14 cellular contexts compared by ENCODE assay signal in the genomic region with DNA sequence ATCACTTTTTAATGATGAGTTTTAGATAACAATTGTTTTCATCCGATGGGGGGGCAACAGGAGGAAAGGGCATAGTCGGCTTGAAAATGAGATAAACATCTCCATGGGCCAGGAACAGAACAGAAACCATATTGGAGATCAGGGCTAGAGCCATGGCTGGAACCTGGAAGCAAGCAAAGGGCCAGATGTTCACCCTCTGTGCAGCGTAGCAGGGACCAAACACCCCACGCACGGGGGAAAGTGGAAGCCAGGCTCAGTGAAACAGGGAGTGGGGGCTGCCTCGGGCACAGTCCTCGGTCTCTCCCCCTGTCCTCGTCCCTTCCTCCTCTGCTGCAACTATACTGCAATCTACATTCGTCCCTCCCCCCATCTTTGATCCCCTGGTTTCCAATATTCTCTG.
DNase-seq lines count a peak whose midpoint lies in the region; ATAC-seq and TF ChIP-seq lines count a peak whose summit lies in the region.
"Had no signal": no experiment of that assay in that cellular context is flagged by ENCODE, and none has a peak within 500 bp of the region (broad histone marks: within the 10 kb centered on the region; RNA-seq: fewer than 3 reads in every experiment).

No MANE protein-coding gene starts in this region.

- H3K9me3 ChIP-seq in heart left ventricle: no peaks in the 10 kb centered on the region
- H3K9me3 ChIP-seq in mesenchymal stem cell (ENCODE audit: control insufficient read depth, low read length): no peaks in the 10 kb centered on the region
- no peaks in the 10 kb centered on the region for H3K9me3 ChIP-seq in upper lobe of right lung
- H3K9me3 ChIP-seq: adrenal gland had no signal

- H3K14ac ChIP-seq in mesenchymal stem cell (ENCODE audit: low read length in 2 of 2): no peak overlapping the region

- no peak for TF ChIP-seq POLR2A in heart left ventricle (IDR thresholded peaks at IDR 0.05)

- peaks cover 3% of the 10 kb centered on the region for H3K79me1 ChIP-seq in mesenchymal stem cell (replicated peaks; ENCODE audit: low read length, poor library complexity, severe bottlenecking)

- no peak overlapping the region for H2BK15ac ChIP-seq in mesenchymal stem cell (ENCODE audit: low read depth, poor library complexity, severe bottlenecking)

- H4K8ac ChIP-seq in mesenchymal stem cell (ENCODE audit: low read length): no peak overlapping the region

- peaks cover 5 to 84% (median 57%) of the 10 kb centered on the region in 12 donors for H3K4me1 ChIP-seq in heart left ventricle
- peaks cover 18% of the 10 kb centered on the region for H3K4me1 ChIP-seq in mesenchymal stem cell (ENCODE audit: control insufficient read depth, insufficient read depth, low read depth, low read length)
- peaks cover 65% of the 10 kb centered on the region for H3K4me1 ChIP-seq in upper lobe of right lung

- peak overlapping the region in 1 of 2 experiments; percentile 71 for H3K18ac ChIP-seq in mesenchymal stem cell (ENCODE audit: low read depth in 1 of 2, low read length in 2 of 2)

- peak overlapping the region; percentile 20 for H3K27ac Mint-ChIP-seq in activated naive CD8-positive, alpha-beta T cell treated with anti-CD3 and anti-CD28 coated beads, Interleukin-2, amount 50 U/mL, for 24 hours

- H3K36me3 ChIP-seq in heart left ventricle: no peaks in the 10 kb centered on the region
- peaks cover 0 to 6% of the 10 kb centered on the region in 2 experiments for H3K36me3 ChIP-seq in mesenchymal stem cell (ENCODE audit: control insufficient read depth in 1 of 2, insufficient read depth in 2 of 2, low read depth in 1 of 2, low read length in 2 of 2)
- H3K36me3 ChIP-seq in upper lobe of right lung: no peaks in the 10 kb centered on the region
- H3K36me3 ChIP-seq: adrenal gland had no signal

- ATAC-seq in heart left ventricle (peak in 1 of 4 donors; percentile 13), Right ventricle myocardium inferior (no peak), upper lobe of right lung (no peak)
- ATAC-seq in activated naive CD8-positive, alpha-beta T cell treated with anti-CD3 and anti-CD28 coated beads, Interleukin-2, amount 50 U/mL, for 24 hours: no peak

- intact Hi-C loops in heart left ventricle (cut with DNase I): no loop called here
- intact Hi-C loops in Right ventricle myocardium inferior (cut with DNase I): no loop called here
- intact Hi-C loops in upper lobe of right lung (cut with DNase I): no loop called here

- no peaks in the 10 kb centered on the region for H3K27me3 Mint-ChIP-seq in activated naive CD8-positive, alpha-beta T cell treated with anti-CD3 and anti-CD28 coated beads, Interleukin-2, amount 50 U/mL, for 24 hours

- H3K23ac ChIP-seq in mesenchymal stem cell (ENCODE audit: low read length in 2 of 2): no peak overlapping the region

- H2BK5ac ChIP-seq in mesenchymal stem cell (ENCODE audit: low read depth, low read length, poor library complexity, severe bottlenecking): no peak overlapping the region

- H3K27me3 ChIP-seq in heart left ventricle (no peaks in the 10 kb centered on the region), mesenchymal stem cell (ENCODE audit: control insufficient read depth in 1 of 2, insufficient read depth in 1 of 2, low read length in 2 of 2) (no peaks in the 10 kb centered on the region), upper lobe of right lung (no peaks in the 10 kb centered on the region)
- H3K27me3 ChIP-seq: adrenal gland had no signal

- no peak overlapping the region for H2AFZ ChIP-seq in mesenchymal stem cell (ENCODE audit: low read depth, low read length)

- no peak overlapping the region for H3K4ac ChIP-seq in mesenchymal stem cell (ENCODE audit: low read depth in 1 of 2, low read length in 2 of 2)

- H3K27ac ChIP-seq in heart left ventricle (peak overlapping the region in 11 of 12 donors; percentile 41 to 92 (median 85)), mesenchymal stem cell (ENCODE audit: low read length, poor library complexity, severe bottlenecking) (no peak overlapping the region), upper lobe of right lung (peak overlapping the region; percentile 85)

- TF ChIP-seq CTCF in heart left ventricle (IDR thresholded peaks at IDR 0.05) (no peak), upper lobe of right lung (IDR thresholded peaks at IDR 0.05) (no peak)

- H4K91ac ChIP-seq in mesenchymal stem cell (ENCODE audit: low read length): peak overlapping the region; percentile 3

- WGBS in heart left ventricle, 4 donors: 50 to 64% (median 56%) methylated on average over 9 of the region's 9 CpGs
- WGBS in mesenchymal stem cell: 84% methylated on average over 9 of the region's 9 CpGs

- DNase-seq in heart left ventricle (no peak), Right ventricle myocardium inferior (ENCODE audit: missing footprints) (no peak), mesenchymal stem cell (no peak), upper lobe of right lung (no peak), iPS-NIHi7 (ENCODE audit: extremely low spot score) (no peak), NCI-H2227 treated with DMSO at 0.1 percent for 48 hours (lab: John Stamatoyannopoulos, UW) (no peak), COR-L47 (lab: John Stamatoyannopoulos, UW) (no peak)
- DNase-seq in activated naive CD8-positive, alpha-beta T cell treated with anti-CD3 and anti-CD28 coated beads, Interleukin-2, amount 50 U/mL, for 24 hours: no peak
- DNase-seq: adrenal gland, cortex of kidney, DND-41, islet precursor cell, NCI-H510A, T1000 had no signal

- peak overlapping the region in 1 of 2 experiments; percentile 46 for H2BK12ac ChIP-seq in mesenchymal stem cell (ENCODE audit: low read length in 2 of 2)

- H3K4me1 Mint-ChIP-seq in activated naive CD8-positive, alpha-beta T cell treated with anti-CD3 and anti-CD28 coated beads, Interleukin-2, amount 50 U/mL, for 24 hours: peaks cover 68% of the 10 kb centered on the region

- H2AK5ac ChIP-seq in mesenchymal stem cell (ENCODE audit: low read length, severe bottlenecking): no peak overlapping the region

- H3K36me3 Mint-ChIP-seq in activated naive CD8-positive, alpha-beta T cell treated with anti-CD3 and anti-CD28 coated beads, Interleukin-2, amount 50 U/mL, for 24 hours (ENCODE audit: low read depth): no peaks in the 10 kb centered on the region

- H3K4me3 ChIP-seq in heart left ventricle (peak overlapping the region in 3 of 12 donors; percentile 8 to 24 (median 13)), mesenchymal stem cell (ENCODE audit: insufficient read depth in 1 of 2, low read depth in 1 of 2, low read length in 2 of 2) (no peak overlapping the region), upper lobe of right lung (peak overlapping the region; percentile 42)
- H3K4me3 ChIP-seq: adrenal gland had no signal

- H2BK120ac ChIP-seq in mesenchymal stem cell (ENCODE audit: low read depth, low read length): no peak overlapping the region

- H3K4me2 ChIP-seq in mesenchymal stem cell (ENCODE audit: low read length, poor library complexity, severe bottlenecking): no peak overlapping the region

- peak overlapping the region; percentile 71 for H3K9ac ChIP-seq in mesenchymal stem cell (ENCODE audit: low read length)

- peak overlapping the region; percentile 16 for H3K4me3 Mint-ChIP-seq in activated naive CD8-positive, alpha-beta T cell treated with anti-CD3 and anti-CD28 coated beads, Interleukin-2, amount 50 U/mL, for 24 hours

- H3K9me3 Mint-ChIP-seq in activated naive CD8-positive, alpha-beta T cell treated with anti-CD3 and anti-CD28 coated beads, Interleukin-2, amount 50 U/mL, for 24 hours: no peaks in the 10 kb centered on the region
